ENCODE assay signal across 19 cellular contexts in genomic region chr3:158849747-158850146, GRCh38. TPM values are rescaled to one million over a fixed set of nuclear protein-coding genes. Genes with fewer than 3 reads are reported as not detected.
DNase-seq lines count a peak whose midpoint lies in the region; ATAC-seq, FAIRE-seq and TF ChIP-seq lines count a peak whose summit lies in the region.
"Had no signal": no experiment of that assay in that cellular context is flagged by ENCODE, and none has a peak within 500 bp of the region (broad histone marks: within the 10 kb centered on the region; RNA-seq: fewer than 3 reads in every experiment).

No MANE protein-coding gene starts in this region.

- TF ChIP-seq POLR2A in HepG2 (IDR thresholded peaks at IDR 0.05; ENCODE audit: insufficient read depth in 1 of 2, low read depth in 2 of 2, low read length in 2 of 2) (no peak), right lobe of liver (IDR thresholded peaks at IDR 0.05) (no peak), K562 (conservative IDR thresholded peaks at IDR 0.05) (no peak)

- TF ChIP-seq EP300 in HepG2 (IDR thresholded peaks at IDR 0.05; ENCODE audit: low read depth in 2 of 2, low read length in 2 of 2), result no peak
- no peak for TF ChIP-seq EP300 in HepG2 (CRISPR knock-in tag; IDR thresholded peaks at IDR 0.05; ENCODE audit: borderline replicate concordance)
- TF ChIP-seq EP300 in K562 (IDR thresholded peaks at IDR 0.05; ENCODE audit: low read length), result no peak

- no peaks in the 10 kb centered on the region for H3K9me3 Mint-ChIP-seq in activated CD8-positive, alpha-beta T cell treated with anti-CD3 and anti-CD28 coated beads for 36 hours
- H3K9me3 Mint-ChIP-seq: CD4-positive, alpha-beta T cell; CD8-positive, alpha-beta T cell had no signal

- TF ChIP-seq RAD21 in HepG2 (CRISPR knock-in tag; IDR thresholded peaks at IDR 0.05) (no peak), K562 (CRISPR knock-in tag; conservative IDR thresholded peaks at IDR 0.05 in 1 of 2, IDR thresholded peaks at IDR 0.05 in 1 of 2) (no peak)

- intact Hi-C loops in HepG2 (cut with micrococcal nuclease; ENCODE audit: unreplicated experiment) (no loop called here), right lobe of liver (cut with DNase I) (loop anchor here (10.0 kb wide), 2 partner anchors 55 to 415 kb away; no protein-coding TSS in a partner anchor), K562 (cut with micrococcal nuclease) (loop anchor here (5.0 to 10.0 kb wide), 2 partner anchors 63 to 1155 kb away; no protein-coding TSS in a partner anchor)
- intact Hi-C loops in activated CD8-positive, alpha-beta T cell treated with anti-CD3 and anti-CD28 coated beads for 36 hours (cut with micrococcal nuclease), result loop anchor here (10.0 kb wide), 1 partner anchor 955 kb away; no protein-coding TSS in a partner anchor

- H3K4me3 Mint-ChIP-seq in activated CD8-positive, alpha-beta T cell treated with anti-CD3 and anti-CD28 coated beads for 36 hours, result no peak overlapping the region
- H3K4me3 Mint-ChIP-seq: CD4-positive, alpha-beta T cell; CD8-positive, alpha-beta T cell had no signal

- no peak for DNase-seq in HepG2 (ENCODE audit: low spot score)
- DNase-seq in right lobe of liver, result no peak
- DNase-seq in K562 (ENCODE audit: extremely low read depth in 1 of 4, low spot score in 3 of 4), result no peak
- DNase-seq in activated CD8-positive, alpha-beta T cell treated with anti-CD3 and anti-CD28 coated beads for 36 hours, result no peak
- DNase-seq: ACHN; Caco-2; Calu3; CD4-positive, alpha-beta T cell; CD8-positive, alpha-beta T cell; DMS79 treated with DMSO at 0.1 percent for 48 hours; GF-D8 had no signal

- TF ChIP-seq CTCF in HepG2 (CRISPR knock-in tag; IDR thresholded peaks at IDR 0.05) (no peak), right lobe of liver (IDR thresholded peaks at IDR 0.05) (no peak), K562 (IDR thresholded peaks at IDR 0.05 in 2 of 3, conservative IDR thresholded peaks at IDR 0.05 in 1 of 3; ENCODE audit: insufficient read depth in 2 of 3, low read depth in 1 of 3, low read length in 3 of 3) (no peak)
- TF ChIP-seq CTCF in activated CD8-positive, alpha-beta T cell treated with anti-CD3 and anti-CD28 coated beads for 36 hours (IDR thresholded peaks at IDR 0.05), result no peak

- H3K4me2 ChIP-seq in HepG2 (ENCODE audit: low read depth, low read length) (no peak overlapping the region), K562 (ENCODE audit: insufficient read depth, low read length) (no peak overlapping the region)
- H3K4me2 ChIP-seq: BLaER1 treated with 17β-estradiol and CSF1 and Interleukin-3, amounts not matched to agents 10 nM and 100 nM had no signal

- in situ Hi-C loops in HepG2 (cut with HindIII; ENCODE audit: extremely low pct_ligation_motif_present, low pct_unique_long_range_greater_than_20kb) (loop anchor here (5.0 to 25.0 kb wide), 2 partner anchors 408 to 738 kb away; no protein-coding TSS in a partner anchor), K562 (cut with MboI) (loop anchor here (5.0 to 25.0 kb wide), 2 partner anchors 408 to 963 kb away; no protein-coding TSS in a partner anchor)

- FAIRE-seq in HepG2 (lab: Jason Lieb, UNC) (no peak), K562 (lab: Jason Lieb, UNC) (no peak)
- FAIRE-seq: D721Med, G401.6, GM12891, GM19239 had no signal

- no peaks in the 10 kb centered on the region for H3K36me3 Mint-ChIP-seq in activated CD8-positive, alpha-beta T cell treated with anti-CD3 and anti-CD28 coated beads for 36 hours (ENCODE audit: low read depth)
- H3K36me3 Mint-ChIP-seq: CD8-positive, alpha-beta T cell had no signal

- H3K4me1 Mint-ChIP-seq in activated CD8-positive, alpha-beta T cell treated with anti-CD3 and anti-CD28 coated beads for 36 hours (ENCODE audit: low read depth), result peaks cover 6% of the 10 kb centered on the region

- H3K36me3 ChIP-seq in HepG2 (replicated peaks in 1 of 2; ENCODE audit: control insufficient read depth in 1 of 2, insufficient read depth in 2 of 2, low read length in 2 of 2), result no peaks in the 10 kb centered on the region
- H3K36me3 ChIP-seq in right lobe of liver, result no peaks in the 10 kb centered on the region
- H3K36me3 ChIP-seq in K562 (ENCODE audit: control insufficient read depth, insufficient read depth, low read length), result no peaks in the 10 kb centered on the region

- no peak overlapping the region for H3K9ac ChIP-seq in HepG2 (ENCODE audit: insufficient read depth, low read depth, low read length)
- H3K9ac ChIP-seq in K562 (ENCODE audit: insufficient read depth in 1 of 2, low read depth in 2 of 2, low read length in 2 of 2), result no peak overlapping the region
- H3K9ac ChIP-seq: BLaER1 treated with 17β-estradiol and CSF1 and Interleukin-3, amounts not matched to agents 10 nM and 100 nM had no signal

- no TSS peak for BruUV-seq in HepG2 (replicated peaks; lab: Mats Ljungman, UMichigan)
- no TSS peak for BruUV-seq in K562 (replicated peaks; lab: Mats Ljungman, UMichigan)

- H3K4me1 ChIP-seq in HepG2 (ENCODE audit: insufficient read depth, low read length), result no peaks in the 10 kb centered on the region
- peaks cover 0 to 12% (median 5%) of the 10 kb centered on the region in 4 donors for H3K4me1 ChIP-seq in right lobe of liver
- no peaks in the 10 kb centered on the region for H3K4me1 ChIP-seq in K562 (replicated peaks in 1 of 2; ENCODE audit: control insufficient read depth in 2 of 2, insufficient read depth in 2 of 2, low read length in 2 of 2)
- H3K4me1 ChIP-seq: Caco-2 had no signal

- no peak overlapping the region for H3K27ac ChIP-seq in HepG2 (ENCODE audit: extremely low read length, insufficient read depth, low read length)
- H3K27ac ChIP-seq in right lobe of liver, result no peak overlapping the region
- H3K27ac ChIP-seq in K562 (ENCODE audit: extremely low read depth, low read depth, low read length), result no peak overlapping the region
- H3K27ac ChIP-seq: 22Rv1; BLaER1 treated with 17β-estradiol and CSF1 and Interleukin-3, amounts not matched to agents 10 nM and 100 nM; C4-2B had no signal

- H3K27me3 ChIP-seq in HepG2 (ENCODE audit: control insufficient read depth in 1 of 2, insufficient read depth in 2 of 2, low read length in 2 of 2), result no peaks in the 10 kb centered on the region
- no peaks in the 10 kb centered on the region for H3K27me3 ChIP-seq in right lobe of liver
- no peaks in the 10 kb centered on the region for H3K27me3 ChIP-seq in K562 (ENCODE audit: control insufficient read depth in 2 of 2, insufficient read depth in 2 of 2, low read length in 2 of 2)
- H3K27me3 ChIP-seq: BLaER1 treated with 17β-estradiol and CSF1 and Interleukin-3, amounts not matched to agents 10 nM and 100 nM had no signal

- H3K9me3 ChIP-seq in HepG2 (ENCODE audit: low read length), result no peaks in the 10 kb centered on the region
- no peaks in the 10 kb centered on the region for H3K9me3 ChIP-seq in right lobe of liver
- H3K9me3 ChIP-seq in K562 (replicated peaks; ENCODE audit: control insufficient read depth, insufficient read depth, low read depth, low read length), result no peaks in the 10 kb centered on the region
- H3K9me3 ChIP-seq: Caco-2 had no signal

- WGBS in HepG2 (ENCODE audit: low lambda C conversion rate), result 13% methylated on average over 3 of the region's 3 CpGs
- 50% methylated on average over 3 of the region's 3 CpGs for WGBS in right lobe of liver (ENCODE audit: insufficient coverage, low coverage, low lambda C conversion rate, missing lambda C conversion rate)
- WGBS in K562 (ENCODE audit: insufficient coverage, low coverage, missing lambda C conversion rate), result 0% methylated on average over 3 of the region's 3 CpGs

- H4K20me1 ChIP-seq in HepG2 (ENCODE audit: insufficient read depth, low read length), result no peaks in the 10 kb centered on the region
- no peaks in the 10 kb centered on the region for H4K20me1 ChIP-seq in K562 (replicated peaks; ENCODE audit: control insufficient read depth, insufficient read depth, low read length)
- H4K20me1 ChIP-seq: BLaER1 treated with 17β-estradiol and CSF1 and Interleukin-3, amounts not matched to agents 10 nM and 100 nM had no signal

- CTCF ChIA-PET in HepG2 (lab: Yijun Ruan, JAX; ENCODE audit: low intra/inter-chr PET ratio, low total read pairs), result no interaction called here
- CTCF ChIA-PET in K562 (lab: Yijun Ruan, JAX; ENCODE audit: low intra/inter-chr PET ratio), result no interaction called here
- CTCF ChIA-PET in activated CD8-positive, alpha-beta T cell treated with anti-CD3 and anti-CD28 coated beads for 36 hours (lab: Charles Lee), result interaction anchor here (0.8 to 1.4 kb wide), 2 partner anchors 11 to 403 kb away, joined by 3 read pairs; no protein-coding TSS in a partner anchor

- H3K27me3 Mint-ChIP-seq in activated CD8-positive, alpha-beta T cell treated with anti-CD3 and anti-CD28 coated beads for 36 hours, result no peaks in the 10 kb centered on the region

- H3K4me3 ChIP-seq in HepG2 (replicated peaks in 1 of 3; ENCODE audit: insufficient read depth in 1 of 3, low read depth in 2 of 3, low read length in 3 of 3), result no peak overlapping the region
- no peak overlapping the region for H3K4me3 ChIP-seq in right lobe of liver
- H3K4me3 ChIP-seq in K562, result no peak overlapping the region
- H3K4me3 ChIP-seq: BLaER1 treated with 17β-estradiol and CSF1 and Interleukin-3, amounts not matched to agents 10 nM and 100 nM had no signal

- H2AFZ ChIP-seq in HepG2 (ENCODE audit: low read length) (no peak overlapping the region), K562 (ENCODE audit: low read depth, low read length) (no peak overlapping the region)

- no peak for ATAC-seq in HepG2
- no peak for ATAC-seq in right lobe of liver
- ATAC-seq in K562, result no peak
- no peak for ATAC-seq in activated CD8-positive, alpha-beta T cell treated with anti-CD3 and anti-CD28 coated beads for 36 hours
- ATAC-seq in GM19463 (IDR thresholded peaks at IDR 0.05; ENCODE audit: unreplicated experiment), result no peak
- ATAC-seq: CD8-positive, alpha-beta T cell had no signal

- no peak overlapping the region for H3K27ac Mint-ChIP-seq in activated CD8-positive, alpha-beta T cell treated with anti-CD3 and anti-CD28 coated beads for 36 hours
- H3K27ac Mint-ChIP-seq: CD4-positive, alpha-beta T cell; CD8-positive, alpha-beta T cell had no signal

- POLR2A ChIA-PET in HepG2 (lab: Yijun Ruan, JAX) (no interaction called here), K562 (lab: Yijun Ruan, JAX) (interaction anchor here (0.6 kb wide), 2 partner anchors 19 to 132 kb away, joined by 3 to 4 read pairs; no protein-coding TSS in a partner anchor)
- POLR2A ChIA-PET in activated CD8-positive, alpha-beta T cell treated with anti-CD3 and anti-CD28 coated beads for 36 hours (lab: Charles Lee), result no interaction called here

- H3K79me2 ChIP-seq in HepG2 (ENCODE audit: insufficient read depth, low read length), result no peaks in the 10 kb centered on the region
- H3K79me2 ChIP-seq in K562 (ENCODE audit: control insufficient read depth, insufficient read depth, low read length), result no peaks in the 10 kb centered on the region

- H3K9me1 ChIP-seq in K562 (ENCODE audit: control insufficient read depth, insufficient read depth, low read length), result no peaks in the 10 kb centered on the region

RNA-seq across cellular contexts. Expression of gene MFSD1, which starts 47.9 kb away (rescaled TPM):
- 22.2 and 37.9 TPM in 2 replicates for total RNA-seq in HepG2 (2016; rRNA removed; fragmentation: Illumina TruSeq; extraction: Trizol)
- 3.8 and 4.9 TPM in 2 replicates for total RNA-seq in HepG2 (2016; cell fraction: cytosol; rRNA removed; fragmentation: Illumina TruSeq; extraction: Trizol; ENCODE audit: low read depth)
- total RNA-seq in HepG2 (2016; cell fraction: insoluble cytoplasmic fraction; rRNA removed; fragmentation: Illumina TruSeq; extraction: Trizol), result 21.6 and 36.2 TPM in 2 replicates
- 10.8 and 12.8 TPM in 2 replicates for total RNA-seq in HepG2 (2016; cell fraction: membrane; rRNA removed; fragmentation: Illumina TruSeq; extraction: Trizol)
- 33.7 and 34.4 TPM in 2 replicates for total RNA-seq in HepG2 (2016; cell fraction: nucleus; rRNA removed; fragmentation: Illumina TruSeq; extraction: Trizol)
- 14.1 and 17.3 TPM in 2 replicates for polyA plus RNA-seq in HepG2 (2011; rRNA removed)
- 12.4 and 18.8 TPM in 2 replicates for polyA plus RNA-seq in HepG2 (2011; cell fraction: cytosol; rRNA removed)
- 6.1 and 11.0 TPM in 2 replicates for polyA plus RNA-seq in HepG2 (2011; cell fraction: nucleus; rRNA removed)
- polyA plus RNA-seq in HepG2 (2012), result 12.0 TPM in 2 replicates
- polyA plus RNA-seq in HepG2 (2016; cell fraction: cytosol; fragmentation: Illumina TruSeq; extraction: Trizol; ENCODE audit: low read depth), result 3.1 and 3.5 TPM in 2 replicates
- 14.9 and 17.8 TPM in 2 replicates for polyA plus RNA-seq in HepG2 (2016; cell fraction: insoluble cytoplasmic fraction; fragmentation: Illumina TruSeq; extraction: Trizol; ENCODE audit: low read depth)
- 6.8 and 8.3 TPM in 2 replicates for polyA plus RNA-seq in HepG2 (2016; cell fraction: membrane; fragmentation: Illumina TruSeq; extraction: Trizol; ENCODE audit: low read depth)
- 32.0 and 32.3 TPM in 2 replicates for polyA plus RNA-seq in HepG2 (2016; cell fraction: nucleus; fragmentation: Illumina TruSeq; extraction: Trizol; ENCODE audit: insufficient read depth, low read depth)
- polyA minus RNA-seq in HepG2 (2011; rRNA and poly(A)+ RNA removed; ENCODE audit: low replicate concordance), result 33.8 and 90.6 TPM in 2 replicates
- polyA minus RNA-seq in HepG2 (2011; cell fraction: cytosol; rRNA and poly(A)+ RNA removed), result 8.3 and 9.5 TPM in 2 replicates
- 26.8 and 27.5 TPM in 2 replicates for polyA minus RNA-seq in HepG2 (2011; cell fraction: nucleus; rRNA and poly(A)+ RNA removed)
- 10 to 100 TPM; 25.3 to 38.5 (median 35.3) TPM for total RNA-seq in right lobe of liver
- total RNA-seq in K562 (2011; cell fraction: chromatin; rRNA removed; ENCODE audit: low replicate concordance), result 33.7 and 51.7 TPM in 2 replicates
- total RNA-seq in K562 (2011; cell fraction: nucleolus; rRNA removed), result 32.1 and 34.5 TPM in 2 replicates
- total RNA-seq in K562 (2011; cell fraction: nucleoplasm; rRNA removed), result 42.4 and 60.5 TPM in 2 replicates
- total RNA-seq in K562 (2014; rRNA removed), result 25.6 and 26.4 TPM in 2 replicates
- total RNA-seq in K562 (2014; rRNA removed; fragmentation: Illumina TruSeq; extraction: Trizol), result 40.3 and 47.2 TPM in 2 replicates
- total RNA-seq in K562 (2015; rRNA removed; fragmentation: Illumina TruSeq; extraction: Trizol), result 39.0 and 43.9 TPM in 2 replicates
- total RNA-seq in K562 (2021), result 28.6 and 31.2 TPM in 2 replicates
- 35.5 and 49.5 TPM in 2 replicates for polyA plus RNA-seq in K562 (2011; rRNA removed)
- 26.6 and 51.5 TPM in 2 replicates for polyA plus RNA-seq in K562 (2011; cell fraction: cytosol; rRNA removed)
- polyA plus RNA-seq in K562 (2011; cell fraction: nucleus; rRNA removed), result 22.9 and 31.5 TPM in 2 replicates
- polyA plus RNA-seq in K562 (2012), result 21.6 and 28.0 TPM in 2 replicates
- 27.5 and 28.4 TPM in 2 replicates for polyA plus RNA-seq in K562 (2014; fragmentation: Illumina TruSeq; extraction: Trizol)
- 10 to 100 TPM in 1 of 2 experiments, 1 to 10 TPM in 1; 8.7 to 11.4 TPM for polyA plus RNA-seq in K562 (2014; fragmentation: Nextera tagmentation; extraction: Ambion mirVana)
- polyA plus RNA-seq in K562 (2014; rRNA removed), result 31.3 and 33.4 TPM in 2 replicates
- polyA minus RNA-seq in K562 (2011; rRNA and poly(A)+ RNA removed), result 52.2 and 58.3 TPM in 2 replicates
- polyA minus RNA-seq in K562 (2011; cell fraction: cytosol; rRNA and poly(A)+ RNA removed), result 19.7 and 24.4 TPM in 2 replicates
- polyA minus RNA-seq in K562 (2011; cell fraction: nucleus; rRNA and poly(A)+ RNA removed), result 21.7 and 30.3 TPM in 2 replicates
- total RNA-seq in activated CD8-positive, alpha-beta T cell treated with anti-CD3 and anti-CD28 coated beads for 36 hours, result 1 to 10 TPM; 9.2 to 9.7 TPM

Comparison
In these comparisons a context has a peak if more than half of its experiments do, and no peak if none do; other contexts are left out.
1. Of the 241 proteins assayed by ChIP-seq in both HepG2 and K562: peak only in HepG2: none; only in K562: MAFG; in both: MAFF and MAFK; in neither: 238.